ENCODE assay signal across 14 cellular contexts in genomic region chr9:109417585-109418544, GRCh38.
A peak's percentile ranks its signal among the peaks of the same experiment; 100 is the strongest.
DNase-seq lines count a peak whose midpoint lies in the region; ATAC-seq and FAIRE-seq lines count a peak whose summit lies in the region.
"Had no signal": no experiment of that assay in that cellular context is flagged by ENCODE, and none has a peak within 500 bp of the region (broad histone marks: within the 10 kb centered on the region; RNA-seq: fewer than 3 reads in every experiment).

No MANE protein-coding gene starts in this region.

- DNase-seq in T-helper 2 cell treated with Interferon-gamma antibody and Interleukin-4, amounts not matched to agents 5 μg/mL and 100 μg/mL, for 36 hours (ENCODE audit: low spot score), result no peak
- DNase-seq in T-helper 2 cell, result no peak
- DNase-seq in GM19239 (ENCODE audit: insufficient read length, low spot score), result no peak
- DNase-seq in activated naive CD8-positive, alpha-beta T cell treated with anti-CD3 and anti-CD28 coated beads for 36 hours, result no peak
- no peak for DNase-seq in stimulated activated naive B cell treated with anti-CD40 and anti-IgM and Interleukin-4, amounts not matched to agents 10 μg/mL and 1 μg/mL and 100 μg/mL, for 72 hours
- no peak for DNase-seq in GDM1 (lab: John Stamatoyannopoulos, UW)
- no peak for DNase-seq in kidney glomerular epithelial cell (lab: John Stamatoyannopoulos, UW)
- DNase-seq: activated effector memory CD4-positive, alpha-beta T cell treated with Interleukin-2 at 50 U/mL for 16 hours; body of pancreas; SJCRH30 had no signal

- no peaks in the 10 kb centered on the region for H3K36me3 Mint-ChIP-seq in T-helper 2 cell treated with Interferon-gamma antibody and Interleukin-4, amounts not matched to agents 5 μg/mL and 100 μg/mL, for 36 hours (ENCODE audit: low read depth)
- no peaks in the 10 kb centered on the region for H3K36me3 Mint-ChIP-seq in activated naive CD8-positive, alpha-beta T cell treated with anti-CD3 and anti-CD28 coated beads for 36 hours
- H3K36me3 Mint-ChIP-seq in stimulated activated naive B cell treated with anti-CD40 and anti-IgM and Interleukin-4, amounts not matched to agents 10 μg/mL and 1 μg/mL and 100 μg/mL, for 72 hours, result no peaks in the 10 kb centered on the region
- H3K36me3 Mint-ChIP-seq: activated CD4-positive, alpha-beta memory T cell treated with anti-CD3 and anti-CD28 coated beads for 36 hours had no signal

- H3K9me3 Mint-ChIP-seq in T-helper 2 cell treated with Interferon-gamma antibody and Interleukin-4, amounts not matched to agents 5 μg/mL and 100 μg/mL, for 36 hours, result no peaks in the 10 kb centered on the region
- no peaks in the 10 kb centered on the region for H3K9me3 Mint-ChIP-seq in activated naive CD8-positive, alpha-beta T cell treated with anti-CD3 and anti-CD28 coated beads for 36 hours
- H3K9me3 Mint-ChIP-seq in stimulated activated naive B cell treated with anti-CD40 and anti-IgM and Interleukin-4, amounts not matched to agents 10 μg/mL and 1 μg/mL and 100 μg/mL, for 72 hours, result peaks cover 0 to 5% of the 10 kb centered on the region in 2 donors
- H3K9me3 Mint-ChIP-seq: activated CD4-positive, alpha-beta memory T cell treated with anti-CD3 and anti-CD28 coated beads for 36 hours; dendritic cell treated with granulocyte-macrophage colony-stimulating factor and Interleukin-4, amounts not matched to agents 40 ng/mL and 50 ng/mL, for 4 days had no signal

- H3K27me3 Mint-ChIP-seq in T-helper 2 cell treated with Interferon-gamma antibody and Interleukin-4, amounts not matched to agents 5 μg/mL and 100 μg/mL, for 36 hours (ENCODE audit: low read depth), result no peaks in the 10 kb centered on the region
- H3K27me3 Mint-ChIP-seq in activated naive CD8-positive, alpha-beta T cell treated with anti-CD3 and anti-CD28 coated beads for 36 hours, result peaks cover 51% of the 10 kb centered on the region
- H3K27me3 Mint-ChIP-seq in stimulated activated naive B cell treated with anti-CD40 and anti-IgM and Interleukin-4, amounts not matched to agents 10 μg/mL and 1 μg/mL and 100 μg/mL, for 72 hours, result peaks cover 12 to 32% of the 10 kb centered on the region in 2 donors

- H3K27ac Mint-ChIP-seq in T-helper 2 cell treated with Interferon-gamma antibody and Interleukin-4, amounts not matched to agents 5 μg/mL and 100 μg/mL, for 36 hours, result peak overlapping the region; percentile 76
- H3K27ac Mint-ChIP-seq in activated naive CD8-positive, alpha-beta T cell treated with anti-CD3 and anti-CD28 coated beads for 36 hours, result peak overlapping the region; percentile 56
- H3K27ac Mint-ChIP-seq in stimulated activated naive B cell treated with anti-CD40 and anti-IgM and Interleukin-4, amounts not matched to agents 10 μg/mL and 1 μg/mL and 100 μg/mL, for 72 hours, result peak overlapping the region; percentile 75
- H3K27ac Mint-ChIP-seq: activated CD4-positive, alpha-beta memory T cell treated with anti-CD3 and anti-CD28 coated beads for 36 hours; dendritic cell treated with granulocyte-macrophage colony-stimulating factor and Interleukin-4, amounts not matched to agents 40 ng/mL and 50 ng/mL, for 4 days had no signal

- H3K4me1 Mint-ChIP-seq in T-helper 2 cell treated with Interferon-gamma antibody and Interleukin-4, amounts not matched to agents 5 μg/mL and 100 μg/mL, for 36 hours (ENCODE audit: low read depth), result peaks cover 18% of the 10 kb centered on the region
- H3K4me1 Mint-ChIP-seq in activated naive CD8-positive, alpha-beta T cell treated with anti-CD3 and anti-CD28 coated beads for 36 hours, result peaks cover 35% of the 10 kb centered on the region
- peaks cover 42 to 55% of the 10 kb centered on the region in 2 donors for H3K4me1 Mint-ChIP-seq in stimulated activated naive B cell treated with anti-CD40 and anti-IgM and Interleukin-4, amounts not matched to agents 10 μg/mL and 1 μg/mL and 100 μg/mL, for 72 hours

- peak; percentile 4 for FAIRE-seq in GM19239 (lab: Jason Lieb, UNC)

- peak overlapping the region; percentile 3 for H3K4me3 Mint-ChIP-seq in T-helper 2 cell treated with Interferon-gamma antibody and Interleukin-4, amounts not matched to agents 5 μg/mL and 100 μg/mL, for 36 hours
- peak overlapping the region; percentile 61 for H3K4me3 Mint-ChIP-seq in activated naive CD8-positive, alpha-beta T cell treated with anti-CD3 and anti-CD28 coated beads for 36 hours
- H3K4me3 Mint-ChIP-seq in stimulated activated naive B cell treated with anti-CD40 and anti-IgM and Interleukin-4, amounts not matched to agents 10 μg/mL and 1 μg/mL and 100 μg/mL, for 72 hours, result peak overlapping the region in 1 of 2 donors; percentile 15
- H3K4me3 Mint-ChIP-seq: activated CD4-positive, alpha-beta memory T cell treated with anti-CD3 and anti-CD28 coated beads for 36 hours; dendritic cell treated with granulocyte-macrophage colony-stimulating factor and Interleukin-4, amounts not matched to agents 40 ng/mL and 50 ng/mL, for 4 days had no signal

- ATAC-seq in stimulated activated naive B cell treated with anti-CD40 and anti-IgM and Interleukin-4, amounts not matched to agents 10 μg/mL and 1 μg/mL and 100 μg/mL, for 72 hours (replicated peaks), result no peak
- no peak for ATAC-seq in GM18498 (IDR thresholded peaks at IDR 0.05; ENCODE audit: unreplicated experiment)
- ATAC-seq: body of pancreas, esophagus mucosa had no signal
